24 cellular contexts compared by ENCODE assay signal in the genomic region with DNA sequence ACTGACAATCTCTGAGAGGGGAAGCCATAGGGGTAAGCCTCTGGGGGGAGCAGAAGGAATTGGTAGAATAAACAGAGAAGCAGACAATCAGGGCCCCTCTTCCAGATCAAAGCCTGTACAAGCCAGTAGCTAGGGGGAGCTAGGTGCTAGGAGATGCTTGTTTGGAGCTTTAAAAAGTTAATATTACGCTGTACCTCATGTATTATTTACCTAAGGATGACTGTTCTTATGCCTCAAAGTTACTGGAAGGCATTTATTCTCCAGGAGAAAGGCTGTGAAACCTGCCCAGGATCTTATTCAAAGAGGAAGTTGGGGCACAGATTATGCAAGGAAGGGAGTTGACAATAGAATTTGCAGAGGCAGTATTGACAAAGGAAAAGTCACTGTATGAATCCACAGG.
DNase-seq lines count a peak whose midpoint lies in the region; ATAC-seq and TF ChIP-seq lines count a peak whose summit lies in the region.
"Had no signal": no experiment of that assay in that cellular context is flagged by ENCODE, and none has a peak within 500 bp of the region (broad histone marks: within the 10 kb centered on the region; RNA-seq: fewer than 3 reads in every experiment).

No MANE protein-coding gene starts in this region.

- H3F3A ChIP-seq in neural progenitor cell (ENCODE audit: low read depth): no peaks in the 10 kb centered on the region

- H3K4me3 ChIP-seq in NB4 (ENCODE audit: low read depth, low read length) (no peak overlapping the region), neural progenitor cell (no peak overlapping the region)
- H3K4me3 ChIP-seq: adrenal gland; BLaER1 treated with 17β-estradiol and CSF1 and Interleukin-3, amounts not matched to agents 10 nM and 100 nM; esophagus squamous epithelium; mucosa of descending colon; Peyer's patch; SK-N-MC; thoracic aorta had no signal

- no peaks in the 10 kb centered on the region for H3K79me2 ChIP-seq in neural progenitor cell (ENCODE audit: low read depth)

- TF ChIP-seq CTCF in NB4 (IDR thresholded peaks at IDR 0.05; ENCODE audit: low read depth, low read length) (no peak), WTC11 (IDR thresholded peaks at IDR 0.05) (no peak), neural progenitor cell (IDR thresholded peaks at IDR 0.05) (peak; percentile 21)

- 0 out of 2 replicates have a peak overlapping the region, but pooled peaks have one; percentile 48 for H3K27ac Mint-ChIP-seq in WTC11
- no peak overlapping the region for H3K27ac Mint-ChIP-seq in neural progenitor cell
- no peak overlapping the region for H3K27ac Mint-ChIP-seq in immature natural killer cell

- CTCF ChIA-PET in WTC11 (lab: Charles Lee): interaction anchor here (0.6 to 1.2 kb wide), 3 partner anchors 18 to 1905 kb away, joined by 3 to 16 read pairs (median 3); no protein-coding TSS in a partner anchor

- H3K27me3 ChIP-seq in neural progenitor cell: no peaks in the 10 kb centered on the region
- H3K27me3 ChIP-seq: adrenal gland; BLaER1 treated with 17β-estradiol and CSF1 and Interleukin-3, amounts not matched to agents 10 nM and 100 nM; esophagus squamous epithelium; neutrophil; Peyer's patch had no signal

- H3K4me1 Mint-ChIP-seq in WTC11 (peaks cover 33% of the 10 kb centered on the region), neural progenitor cell (peaks cover 15% of the 10 kb centered on the region), immature natural killer cell (no peaks in the 10 kb centered on the region)

- H3K36me3 ChIP-seq in neural progenitor cell: no peaks in the 10 kb centered on the region
- H3K36me3 ChIP-seq: adrenal gland; BLaER1 treated with 17β-estradiol and CSF1 and Interleukin-3, amounts not matched to agents 10 nM and 100 nM; esophagus squamous epithelium; neutrophil; Peyer's patch; thoracic aorta had no signal

- H3K36me3 Mint-ChIP-seq in WTC11 (no peaks in the 10 kb centered on the region), neural progenitor cell (no peaks in the 10 kb centered on the region), immature natural killer cell (no peaks in the 10 kb centered on the region)

- ATAC-seq in WTC11 (peak; percentile 76), GM19467 (IDR thresholded peaks at IDR 0.05; ENCODE audit: unreplicated experiment) (no peak)
- ATAC-seq: mucosa of descending colon had no signal

- H3K27me3 Mint-ChIP-seq in WTC11 (ENCODE audit: low read depth) (no peaks in the 10 kb centered on the region), neural progenitor cell (ENCODE audit: insufficient read depth, low read depth) (peaks cover 6% of the 10 kb centered on the region), immature natural killer cell (ENCODE audit: low read depth in 3 of 3) (peaks cover 0 to 8% (median 2%) of the 10 kb centered on the region in 3 donors)

- H3K9me3 ChIP-seq in neural progenitor cell (ENCODE audit: low read depth): no peaks in the 10 kb centered on the region
- H3K9me3 ChIP-seq: adrenal gland, esophagus squamous epithelium, mucosa of descending colon, neutrophil, Peyer's patch, thoracic aorta had no signal

- no peaks in the 10 kb centered on the region for H4K20me1 ChIP-seq in neural progenitor cell (ENCODE audit: low read depth)
- H4K20me1 ChIP-seq: BLaER1 treated with 17β-estradiol and CSF1 and Interleukin-3, amounts not matched to agents 10 nM and 100 nM had no signal

- H3K4me1 ChIP-seq in neural progenitor cell: peaks cover 13% of the 10 kb centered on the region
- H3K4me1 ChIP-seq: adrenal gland, esophagus squamous epithelium, Peyer's patch had no signal

- H3K4me3 Mint-ChIP-seq in WTC11 (no peak overlapping the region), neural progenitor cell (no peak overlapping the region), immature natural killer cell (no peak overlapping the region)

- DNase-seq in SIG-M5 treated with dmso at 0.1 percent for 504 hours (lab: John Stamatoyannopoulos, UW; ENCODE audit: unreplicated experiment): peak; percentile 31
- no peak for DNase-seq in SIG-M5 (lab: John Stamatoyannopoulos, UW)
- DNase-seq in NB4 (ENCODE audit: low read depth): peak; percentile 30
- DNase-seq in WTC11 (ENCODE audit: low spot score): no peak
- no peak for DNase-seq in neural progenitor cell (ENCODE audit: low spot score)
- no peak for DNase-seq in immature natural killer cell
- no peak for DNase-seq in substantia nigra (lab: John Stamatoyannopoulos, UW)
- DNase-seq: activated CD4-positive, alpha-beta T cell treated with anti-CD3 and anti-CD28 coated beads for 48 hours; activated gamma-delta T cell treated with Interleukin-2 at 50 U/mL for 16 hours; adrenal gland; caudate nucleus; esophagus squamous epithelium; HCEC 1CT; mucosa of descending colon; NCI-H1105 treated with DMSO at 0.1 percent for 48 hours; NCI-H2107; NCI-H524; Peyer's patch; T-helper 9 cell had no signal

- no peak for TF ChIP-seq POLR2A in NB4 (IDR thresholded peaks at IDR 0.05; ENCODE audit: extremely low read depth, insufficient read length)

- no peak overlapping the region for H3K4me2 ChIP-seq in neural progenitor cell
- H3K4me2 ChIP-seq: BLaER1 treated with 17β-estradiol and CSF1 and Interleukin-3, amounts not matched to agents 10 nM and 100 nM had no signal

- peaks cover 18% of the 10 kb centered on the region for H3K9me3 Mint-ChIP-seq in WTC11
- no peaks in the 10 kb centered on the region for H3K9me3 Mint-ChIP-seq in neural progenitor cell
- H3K9me3 Mint-ChIP-seq in immature natural killer cell: peaks cover 0 to 3% (median 0%) of the 10 kb centered on the region in 6 donors

- no peak overlapping the region for H3K9ac ChIP-seq in neural progenitor cell
- H3K9ac ChIP-seq: BLaER1 treated with 17β-estradiol and CSF1 and Interleukin-3, amounts not matched to agents 10 nM and 100 nM had no signal

- POLR2A ChIA-PET in WTC11 (lab: Charles Lee): no interaction called here

- peak overlapping the region; percentile 55 for H2AFZ ChIP-seq in neural progenitor cell (replicated peaks)

- H3K27ac ChIP-seq in neural progenitor cell (no peak overlapping the region), substantia nigra (ENCODE audit: low read depth, low read length, poor library complexity, severe bottlenecking) (no peak overlapping the region)
- H3K27ac ChIP-seq: adrenal gland; BLaER1 treated with 17β-estradiol and CSF1 and Interleukin-3, amounts not matched to agents 10 nM and 100 nM; esophagus squamous epithelium; neutrophil; Peyer's patch; SK-N-MC; thoracic aorta had no signal

TF ChIP-seq in WTC11, 78 proteins besides CTCF, POLR2A, EP300 and RAD21 (continues in another document):
- TF ChIP-seq IRF2 (CRISPR knock-in tag; IDR thresholded peaks at IDR 0.05; ENCODE audit: borderline replicate concordance, low read depth) (no peak), FOXP1 (CRISPR knock-in tag; IDR thresholded peaks at IDR 0.05; ENCODE audit: borderline replicate concordance) (no peak), OVOL2 (CRISPR knock-in tag; IDR thresholded peaks at IDR 0.05; ENCODE audit: borderline replicate concordance) (no peak), ZNF121 (CRISPR knock-in tag; IDR thresholded peaks at IDR 0.05) (no peak), SMAD3 (CRISPR knock-in tag; IDR thresholded peaks at IDR 0.05; ENCODE audit: borderline replicate concordance) (no peak), MYBL2 (CRISPR knock-in tag; IDR thresholded peaks at IDR 0.05) (no peak), CREB1 (CRISPR knock-in tag; IDR thresholded peaks at IDR 0.05) (no peak), FOXK1 (CRISPR knock-in tag; IDR thresholded peaks at IDR 0.05) (no peak), SP1 (CRISPR knock-in tag; conservative IDR thresholded peaks at IDR 0.05) (no peak)
- TF ChIP-seq, protein P1, sequence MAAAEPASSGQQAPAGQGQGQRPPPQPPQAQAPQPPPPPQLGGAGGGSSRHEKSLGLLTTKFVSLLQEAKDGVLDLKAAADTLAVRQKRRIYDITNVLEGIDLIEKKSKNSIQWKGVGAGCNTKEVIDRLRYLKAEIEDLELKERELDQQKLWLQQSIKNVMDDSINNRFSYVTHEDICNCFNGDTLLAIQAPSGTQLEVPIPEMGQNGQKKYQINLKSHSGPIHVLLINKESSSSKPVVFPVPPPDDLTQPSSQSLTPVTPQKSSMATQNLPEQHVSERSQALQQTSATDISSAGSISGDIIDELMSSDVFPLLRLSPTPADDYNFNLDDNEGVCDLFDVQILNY (CRISPR knock-in tag; IDR thresholded peaks at IDR 0.05): no peak
- TF ChIP-seq, protein P2, sequence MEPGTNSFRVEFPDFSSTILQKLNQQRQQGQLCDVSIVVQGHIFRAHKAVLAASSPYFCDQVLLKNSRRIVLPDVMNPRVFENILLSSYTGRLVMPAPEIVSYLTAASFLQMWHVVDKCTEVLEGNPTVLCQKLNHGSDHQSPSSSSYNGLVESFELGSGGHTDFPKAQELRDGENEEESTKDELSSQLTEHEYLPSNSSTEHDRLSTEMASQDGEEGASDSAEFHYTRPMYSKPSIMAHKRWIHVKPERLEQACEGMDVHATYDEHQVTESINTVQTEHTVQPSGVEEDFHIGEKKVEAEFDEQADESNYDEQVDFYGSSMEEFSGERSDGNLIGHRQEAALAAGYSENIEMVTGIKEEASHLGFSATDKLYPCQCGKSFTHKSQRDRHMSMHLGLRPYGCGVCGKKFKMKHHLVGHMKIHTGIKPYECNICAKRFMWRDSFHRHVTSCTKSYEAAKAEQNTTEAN (CRISPR knock-in tag; IDR thresholded peaks at IDR 0.05): no peak
- TF ChIP-seq, protein P3, sequence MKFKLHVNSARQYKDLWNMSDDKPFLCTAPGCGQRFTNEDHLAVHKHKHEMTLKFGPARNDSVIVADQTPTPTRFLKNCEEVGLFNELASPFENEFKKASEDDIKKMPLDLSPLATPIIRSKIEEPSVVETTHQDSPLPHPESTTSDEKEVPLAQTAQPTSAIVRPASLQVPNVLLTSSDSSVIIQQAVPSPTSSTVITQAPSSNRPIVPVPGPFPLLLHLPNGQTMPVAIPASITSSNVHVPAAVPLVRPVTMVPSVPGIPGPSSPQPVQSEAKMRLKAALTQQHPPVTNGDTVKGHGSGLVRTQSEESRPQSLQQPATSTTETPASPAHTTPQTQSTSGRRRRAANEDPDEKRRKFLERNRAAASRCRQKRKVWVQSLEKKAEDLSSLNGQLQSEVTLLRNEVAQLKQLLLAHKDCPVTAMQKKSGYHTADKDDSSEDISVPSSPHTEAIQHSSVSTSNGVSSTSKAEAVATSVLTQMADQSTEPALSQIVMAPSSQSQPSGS (CRISPR knock-in tag; IDR thresholded peaks at IDR 0.05; ENCODE audit: borderline replicate concordance, low read depth): no peak

Comparison
In these comparisons a context has a peak if more than half of its experiments do, and no peak if none do; other contexts are left out.
1. DNase-seq: peak in SIG-M5 treated with dmso at 0.1 percent for 504 hours (single experiment) and NB4 (single experiment); none in SIG-M5 (single experiment), WTC11 (single experiment), neural progenitor cell (single experiment), immature natural killer cell (0 of 3) and substantia nigra (0 of 49).